In genomic region chr14:104496095-104496494, GRCh38 we compare ENCODE assay signal across 31 cellular contexts.
"Had no signal": no experiment of that assay in that cellular context is flagged by ENCODE, and none has a peak within 500 bp of the region (broad histone marks: within the 10 kb centered on the region; RNA-seq: fewer than 3 reads in every experiment).

No MANE protein-coding gene starts in this region.

- ATAC-seq: activated CD4-positive, alpha-beta T cell treated with anti-CD3 and anti-CD28 coated beads for 36 hours; activated CD4-positive, CD25-positive, alpha-beta regulatory T cell treated with anti-CD3 and anti-CD28 coated beads, Interleukin-2, amount 50 U/mL, for 24 hours; activated naive CD4-positive, alpha-beta T cell treated with anti-CD3 and anti-CD28 coated beads, Interleukin-2, amount 50 U/mL, for 72 hours; body of pancreas; WTC11 had no signal

- H3K9me3 ChIP-seq: adrenal gland, body of pancreas, SJSA1, SK-N-SH had no signal

- H3K27ac ChIP-seq: adrenal gland, body of pancreas, breast epithelium, SJSA1 had no signal

- H3K4me3 ChIP-seq: adrenal gland, body of pancreas, breast epithelium, SJSA1 had no signal

- H3K4me1 ChIP-seq: adrenal gland, body of pancreas, breast epithelium, SJSA1 had no signal

- FAIRE-seq: astrocyte, TTC549 had no signal

- H3K9ac ChIP-seq: SK-N-SH had no signal

- DNase-seq: activated CD4-positive, alpha-beta T cell treated with anti-CD3 and anti-CD28 coated beads for 36 hours; activated CD4-positive, alpha-beta T cell treated with anti-CD3 and anti-CD28 coated beads, Interleukin-2, amount 10 ng/mL, durations not matched to agents 7 days and 5 days; activated CD4-positive, alpha-beta T cell treated with anti-CD3 and anti-CD28 coated beads, Interleukin-2, amount 50 U/mL, for 48 hours; activated gamma-delta T cell; activated naive CD4-positive, alpha-beta T cell treated with anti-CD3 and anti-CD28 coated beads for 36 hours; activated T-cell treated with anti-CD3 and anti-CD28 coated beads, Interleukin-2, amount 50 U/mL, for 24 hours; body of pancreas; Karpas-422; KBM-7; NCI-H1048; NCI-H1105 treated with DMSO at 0.1 percent for 48 hours; NCI-H1436; NCI-H1694; NCI-H1930; NCI-H2081 treated with DMSO at 0.1 percent for 48 hours; NCI-H226; NCI-H446 treated with DMSO at 0.1 percent for 48 hours; NCI-H524; NCI-H69; NCI-H82; OCI-M1; SHP77; SK-N-SH had no signal

- H3K36me3 ChIP-seq: adrenal gland, breast epithelium, SJSA1 had no signal

- H3K4me2 ChIP-seq: SK-N-SH had no signal

- H3K27me3 ChIP-seq: adrenal gland, body of pancreas, breast epithelium, SJSA1 had no signal
